19 cellular contexts compared by ENCODE assay signal in the genomic region with DNA sequence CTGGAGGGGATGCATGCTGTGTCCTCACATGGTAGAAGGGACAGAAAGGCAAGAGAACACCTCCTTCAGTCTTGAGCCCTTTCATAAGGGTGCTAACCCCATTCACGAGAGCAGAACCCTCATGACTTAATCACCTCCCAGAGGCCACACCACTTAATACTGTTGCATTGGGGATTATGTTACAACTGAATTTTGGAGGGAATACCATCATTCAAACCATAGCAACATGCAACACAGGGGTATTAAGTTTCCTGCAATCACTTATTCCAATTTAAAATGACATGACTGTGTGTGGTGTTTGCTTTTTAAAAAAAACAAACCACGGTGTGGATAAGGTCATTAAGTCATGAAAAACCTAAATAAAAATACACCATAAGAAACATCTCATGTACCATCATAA.
"Had no signal": no experiment of that assay in that cellular context is flagged by ENCODE, and none has a peak within 500 bp of the region (broad histone marks: within the 10 kb centered on the region; RNA-seq: fewer than 3 reads in every experiment).

No MANE protein-coding gene starts in this region.

- ATAC-seq: HepG2 had no signal

- FAIRE-seq: HepG2, RCC 7860 had no signal

- H3K9me3 ChIP-seq: SJSA1 had no signal

- H3K9ac ChIP-seq: KMS-11 had no signal

- DNase-seq: IMR-90, Kasumi-1, MM.1S, NCI-H1092 treated with DMSO at 0.1 percent for 48 hours, NCI-H1436, NCI-H187, NCI-H2029, NCI-H2081 treated with DMSO at 0.1 percent for 48 hours, NCI-H2227 treated with DMSO at 0.1 percent for 48 hours, NCI-H526 treated with DMSO at 0.1 percent for 48 hours, Right ventricle myocardium superior, RPMI8226, SIG-M5, T-helper 2 cell had no signal

- H3K4me3 ChIP-seq: SJSA1, SK-N-MC had no signal

- H3K27ac ChIP-seq: KMS-11, SJSA1, SK-N-MC had no signal

- H3K4me2 ChIP-seq: KMS-11 had no signal
